Comparison of ENCODE assay signal across 9 cellular contexts in the genomic region with DNA sequence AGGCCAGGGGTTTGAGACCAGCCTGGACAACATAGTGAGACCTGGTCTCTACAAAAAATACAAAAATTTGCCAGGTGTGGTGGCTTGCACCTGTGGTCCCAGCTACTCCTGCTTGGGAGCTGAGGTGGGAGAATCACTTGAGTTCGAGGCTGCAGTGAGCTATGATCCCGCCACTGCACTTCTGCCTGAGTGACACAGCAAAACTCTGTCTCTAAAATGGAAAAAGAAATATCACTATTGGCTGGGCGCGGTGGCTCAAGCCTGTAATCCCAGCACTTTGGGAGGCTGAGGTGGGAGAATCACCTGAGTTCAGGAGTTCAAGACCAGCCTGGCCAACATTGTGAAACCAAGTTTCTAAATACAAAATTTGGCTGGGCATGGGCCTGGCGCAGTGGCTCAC. TPM values are rescaled to one million over a fixed set of nuclear protein-coding genes. Genes with fewer than 3 reads are reported as not detected.
"Had no signal": no experiment of that assay in that cellular context is flagged by ENCODE, and none has a peak within 500 bp of the region (broad histone marks: within the 10 kb centered on the region; RNA-seq: fewer than 3 reads in every experiment).

No MANE protein-coding gene starts in this region.

- H3K4me3 ChIP-seq: GM12878 had no signal

- ATAC-seq: GM12878 had no signal

- FAIRE-seq: G401.6, GM12878, GM12891, GM12892, GM18507, GM19239 had no signal

- DNase-seq: GDM1, GF-D8 had no signal

RNA-seq across cellular contexts. Expression of a gene that starts 59.6 kb away (rescaled TPM):
- total RNA-seq: G401, GM12878 had no signal
- polyA plus RNA-seq: GM12878 had no signal
